Comparison of ENCODE assay signal across 1 cellular context in the genomic region with DNA sequence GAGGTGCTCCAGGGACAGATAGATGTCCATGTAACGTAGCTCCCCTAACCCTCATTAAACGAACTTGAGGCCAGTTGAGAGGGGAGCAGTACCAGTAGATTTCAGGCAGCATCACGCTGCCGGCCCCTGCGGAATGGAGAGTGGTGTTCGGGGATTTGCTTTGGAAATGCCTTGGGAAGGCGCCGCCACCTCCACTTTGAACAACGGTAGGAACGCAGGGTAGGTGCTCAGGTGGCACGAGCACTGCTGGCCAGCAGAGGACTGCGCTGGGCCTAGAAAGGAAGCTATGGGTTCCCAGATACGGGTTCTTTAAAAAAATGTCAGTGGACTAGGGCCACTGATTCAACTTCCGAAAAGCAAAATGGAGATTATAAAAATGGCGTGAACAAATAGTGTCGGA.
TF ChIP-seq lines count a peak whose summit lies in the region.

No MANE protein-coding gene starts in this region.

TF ChIP-seq in SK-N-SH, 30 proteins besides CTCF, POLR2A, EP300 and RAD21 (continued from another document):
- TF ChIP-seq, protein P1, sequence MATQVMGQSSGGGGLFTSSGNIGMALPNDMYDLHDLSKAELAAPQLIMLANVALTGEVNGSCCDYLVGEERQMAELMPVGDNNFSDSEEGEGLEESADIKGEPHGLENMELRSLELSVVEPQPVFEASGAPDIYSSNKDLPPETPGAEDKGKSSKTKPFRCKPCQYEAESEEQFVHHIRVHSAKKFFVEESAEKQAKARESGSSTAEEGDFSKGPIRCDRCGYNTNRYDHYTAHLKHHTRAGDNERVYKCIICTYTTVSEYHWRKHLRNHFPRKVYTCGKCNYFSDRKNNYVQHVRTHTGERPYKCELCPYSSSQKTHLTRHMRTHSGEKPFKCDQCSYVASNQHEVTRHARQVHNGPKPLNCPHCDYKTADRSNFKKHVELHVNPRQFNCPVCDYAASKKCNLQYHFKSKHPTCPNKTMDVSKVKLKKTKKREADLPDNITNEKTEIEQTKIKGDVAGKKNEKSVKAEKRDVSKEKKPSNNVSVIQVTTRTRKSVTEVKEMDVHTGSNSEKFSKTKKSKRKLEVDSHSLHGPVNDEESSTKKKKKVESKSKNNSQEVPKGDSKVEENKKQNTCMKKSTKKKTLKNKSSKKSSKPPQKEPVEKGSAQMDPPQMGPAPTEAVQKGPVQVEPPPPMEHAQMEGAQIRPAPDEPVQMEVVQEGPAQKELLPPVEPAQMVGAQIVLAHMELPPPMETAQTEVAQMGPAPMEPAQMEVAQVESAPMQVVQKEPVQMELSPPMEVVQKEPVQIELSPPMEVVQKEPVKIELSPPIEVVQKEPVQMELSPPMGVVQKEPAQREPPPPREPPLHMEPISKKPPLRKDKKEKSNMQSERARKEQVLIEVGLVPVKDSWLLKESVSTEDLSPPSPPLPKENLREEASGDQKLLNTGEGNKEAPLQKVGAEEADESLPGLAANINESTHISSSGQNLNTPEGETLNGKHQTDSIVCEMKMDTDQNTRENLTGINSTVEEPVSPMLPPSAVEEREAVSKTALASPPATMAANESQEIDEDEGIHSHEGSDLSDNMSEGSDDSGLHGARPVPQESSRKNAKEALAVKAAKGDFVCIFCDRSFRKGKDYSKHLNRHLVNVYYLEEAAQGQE (IDR thresholded peaks at IDR 0.05; ENCODE audit: low read depth, low read length), result no peak
- no peak for TF ChIP-seq TEAD4 (IDR thresholded peaks at IDR 0.05; ENCODE audit: borderline replicate concordance, insufficient read depth)
